Comparison of ENCODE assay signal across 13 cellular contexts in genomic region chr11:92885600-92885999, GRCh38.
A peak's percentile ranks its signal among the peaks of the same experiment; 100 is the strongest.
DNase-seq lines count a peak whose midpoint lies in the region; ATAC-seq and TF ChIP-seq lines count a peak whose summit lies in the region.
"Had no signal": no experiment of that assay in that cellular context is flagged by ENCODE, and none has a peak within 500 bp of the region (broad histone marks: within the 10 kb centered on the region; RNA-seq: fewer than 3 reads in every experiment).

No MANE protein-coding gene starts in this region.

- H3K27ac ChIP-seq in neural cell (ENCODE audit: low read length): peak overlapping the region; percentile 82
- H3K27ac ChIP-seq: GM23248, HL-60, Peyer's patch had no signal

- no peaks in the 10 kb centered on the region for H4K20me1 ChIP-seq in neural cell (ENCODE audit: insufficient read depth)

- ATAC-seq in GM18505 (IDR thresholded peaks at IDR 0.05; ENCODE audit: unreplicated experiment): no peak

- H3K4me3 ChIP-seq in neural cell (ENCODE audit: low read length): peak overlapping the region; percentile 2
- H3K4me3 ChIP-seq: GM23248, MG63, Peyer's patch had no signal

- TF ChIP-seq CTCF in neural cell (IDR thresholded peaks at IDR 0.05; ENCODE audit: poor library complexity, severe bottlenecking): no peak

- no peak for TF ChIP-seq RAD21 in neural cell (conservative IDR thresholded peaks at IDR 0.05)

- H3K27me3 ChIP-seq in neural cell (ENCODE audit: insufficient read depth, low read depth, low read length): no peaks in the 10 kb centered on the region
- H3K27me3 ChIP-seq: MG63, Peyer's patch had no signal

- peak; percentile 59 for DNase-seq in G401 (ENCODE audit: low spot score)
- DNase-seq in NCI-H69 (lab: John Stamatoyannopoulos, UW): peak; percentile 54
- DNase-seq in cerebellum (ENCODE audit: low spot score): peak; percentile 19
- DNase-seq in iPS-NIHi11 (ENCODE audit: low spot score): no peak
- no peak for DNase-seq in LoVo (ENCODE audit: low spot score)
- DNase-seq: CD8-positive, alpha-beta memory T cell; GF-D8; Peyer's patch had no signal

- no peak overlapping the region for H3K4me2 ChIP-seq in neural cell (ENCODE audit: low read length)

- no peaks in the 10 kb centered on the region for H3K9me2 ChIP-seq in neural cell (ENCODE audit: insufficient read depth, low read length)

- no peak overlapping the region for H2AFZ ChIP-seq in neural cell (ENCODE audit: low read depth, low read length)
- H2AFZ ChIP-seq: GM23248 had no signal

- TF ChIP-seq POLR2A in GM18505 (IDR thresholded peaks at IDR 0.05; ENCODE audit: borderline replicate concordance, extremely low read depth, insufficient read depth, insufficient read length): no peak

- H3K79me2 ChIP-seq in neural cell (replicated peaks; ENCODE audit: insufficient read depth, low read length): no peaks in the 10 kb centered on the region

- TF ChIP-seq EP300 in neural cell (conservative IDR thresholded peaks at IDR 0.05; ENCODE audit: poor library complexity, severe bottlenecking): no peak

- peak overlapping the region; percentile 46 for H3K9ac ChIP-seq in neural cell (ENCODE audit: low read length)
- H3K9ac ChIP-seq: GM23248 had no signal

- no peaks in the 10 kb centered on the region for H3K9me3 ChIP-seq in neural cell (ENCODE audit: low read length)
- H3K9me3 ChIP-seq: MG63, Peyer's patch had no signal

- in situ Hi-C loops in G401 (cut with HindIII; ENCODE audit: low sequenced_read_pairs): no loop called here

- no peaks in the 10 kb centered on the region for H3F3A ChIP-seq in neural cell (ENCODE audit: insufficient read depth, low read length, poor library complexity, severe bottlenecking)

- peaks cover 15% of the 10 kb centered on the region for H3K36me3 ChIP-seq in neural cell (ENCODE audit: insufficient read depth, low read length)
- H3K36me3 ChIP-seq: MG63, Peyer's patch had no signal

TF ChIP-seq in neural cell, 6 proteins besides CTCF, POLR2A, EP300 and RAD21:
- no peak for TF ChIP-seq POLR2AphosphoS5 (IDR thresholded peaks at IDR 0.05)
- no peak for TF ChIP-seq TAF1 (IDR thresholded peaks at IDR 0.05; ENCODE audit: low read depth)
- TF ChIP-seq MXI1 (conservative IDR thresholded peaks at IDR 0.05; ENCODE audit: poor library complexity, severe bottlenecking): no peak
- no peak for TF ChIP-seq SMC3 (conservative IDR thresholded peaks at IDR 0.05; ENCODE audit: poor library complexity)
- TF ChIP-seq EZH2 (IDR thresholded peaks at IDR 0.05; ENCODE audit: borderline replicate concordance, insufficient read depth, low read length, poor library complexity, severe bottlenecking): no peak
- TF ChIP-seq REST (IDR thresholded peaks at IDR 0.05; ENCODE audit: borderline replicate concordance): no peak

Comparison
In these comparisons a context has a peak if more than half of its experiments do, and no peak if none do; other contexts are left out.
1. DNase-seq: peak in G401 (single experiment), NCI-H69 (single experiment) and cerebellum (single experiment); none in iPS-NIHi11 (single experiment) and LoVo (single experiment).